ENCODE assay signal across 1 cellular context in genomic region chr22:35381424-35381772, GRCh38.
TF ChIP-seq lines count a peak whose summit lies in the region.

No MANE protein-coding gene starts in this region.

TF ChIP-seq in HCT116, 20 proteins besides CTCF, POLR2A, EP300 and RAD21 (continued from another document):
- TF ChIP-seq REST (IDR thresholded peaks at IDR 0.05; ENCODE audit: low read depth): no peak
- TF ChIP-seq EGR1 (IDR thresholded peaks at IDR 0.05; ENCODE audit: low read depth): no peak
- TF ChIP-seq JUND (IDR thresholded peaks at IDR 0.05): no peak
- no peak for TF ChIP-seq SIN3A (IDR thresholded peaks at IDR 0.05; ENCODE audit: low read depth)
